In genomic region chr11:76620471-76620870, GRCh38 we compare ENCODE assay signal across 19 cellular contexts. TPM values are rescaled to one million over a fixed set of nuclear protein-coding genes. Genes with fewer than 3 reads are reported as not detected.
DNase-seq lines count a peak whose midpoint lies in the region; ATAC-seq, FAIRE-seq and TF ChIP-seq lines count a peak whose summit lies in the region.
"Had no signal": no experiment of that assay in that cellular context is flagged by ENCODE, and none has a peak within 500 bp of the region (broad histone marks: within the 10 kb centered on the region; RNA-seq: fewer than 3 reads in every experiment).

No MANE protein-coding gene starts in this region.

- no peak overlapping the region for H3K27ac ChIP-seq in mammary epithelial cell (ENCODE audit: insufficient read depth, low read depth, low read length)
- no peak overlapping the region for H3K27ac ChIP-seq in keratinocyte (ENCODE audit: control insufficient read depth, insufficient read depth, low read length)
- H3K27ac ChIP-seq in stomach = no peak overlapping the region
- H3K27ac ChIP-seq: parathyroid adenoma, testis had no signal

- peaks cover 8% of the 10 kb centered on the region for H3K27me3 Mint-ChIP-seq in stimulated activated naive CD8-positive, alpha-beta T cell treated with anti-CD3 and anti-CD28 coated beads, Interleukin-15, amount 100 ng/mL, for 72 hours

- no peak overlapping the region for H3K4me2 ChIP-seq in mammary epithelial cell (ENCODE audit: insufficient read depth, low read depth, low read length)
- no peak overlapping the region for H3K4me2 ChIP-seq in keratinocyte (ENCODE audit: control insufficient read depth, extremely low read depth, insufficient read depth, low read depth, low read length)

- no peaks in the 10 kb centered on the region for H3K9me3 ChIP-seq in mammary epithelial cell (replicated peaks; ENCODE audit: insufficient read depth, low read length)
- H3K9me3 ChIP-seq in keratinocyte (ENCODE audit: control insufficient read depth, low read depth, low read length) = no peaks in the 10 kb centered on the region
- H3K9me3 ChIP-seq in stomach = peaks cover under 1 to 4% (median 3%) of the 10 kb centered on the region in 4 donors
- H3K9me3 ChIP-seq: testis had no signal

- in situ Hi-C loops in mammary epithelial cell (cut with MboI; ENCODE audit: low sequenced_read_pairs in 2 of 2) = loop anchor here in 1 of 2 donors (10.0 kb wide), 1 partner anchor 56 kb away; no protein-coding TSS in a partner anchor

- H3K27me3 ChIP-seq in mammary epithelial cell (ENCODE audit: insufficient read depth, low read length) (no peaks in the 10 kb centered on the region), keratinocyte (ENCODE audit: control insufficient read depth, extremely low read depth, insufficient read depth, low read length) (no peaks in the 10 kb centered on the region), stomach (no peaks in the 10 kb centered on the region)
- H3K27me3 ChIP-seq: BE2C, testis had no signal

- WGBS in mammary epithelial cell (ENCODE audit: low coverage, missing lambda C conversion rate) = 95% methylated on average over 1 of the region's 1 CpG
- 96 to 100% (median 98%) methylated on average over 1 of the region's 1 CpG for WGBS in stomach, 5 donors

- H3K4me1 ChIP-seq in mammary epithelial cell (ENCODE audit: insufficient read depth, low read length) = peaks cover 2% of the 10 kb centered on the region
- H3K4me1 ChIP-seq in keratinocyte (ENCODE audit: control insufficient read depth, extremely low read depth, insufficient read depth, low read length) = peaks cover 10% of the 10 kb centered on the region
- peaks cover 0 to 10% (median 7%) of the 10 kb centered on the region in 4 donors for H3K4me1 ChIP-seq in stomach
- H3K4me1 ChIP-seq: parathyroid adenoma had no signal

- H2AFZ ChIP-seq in mammary epithelial cell (ENCODE audit: low read depth, low read length) = no peak overlapping the region
- H2AFZ ChIP-seq in keratinocyte (ENCODE audit: control insufficient read depth, low read length) = no peak overlapping the region
- H2AFZ ChIP-seq: parathyroid adenoma had no signal

- FAIRE-seq in keratinocyte (lab: Jason Lieb, UNC) (peak; percentile 48), RCC 7860 (lab: Jason Lieb, UNC) (no peak)

- DNase-seq in AG09309 (ENCODE audit: low read depth) (peak; percentile 87), HS-5 (ENCODE audit: low read depth) (peak; percentile 86), mammary epithelial cell (peak; percentile 39), keratinocyte (ENCODE audit: low read depth, low spot score) (no peak), RCC 7860 (ENCODE audit: low spot score) (no peak), stomach (no peak)
- no peak for DNase-seq in stimulated activated naive CD8-positive, alpha-beta T cell treated with anti-CD3 and anti-CD28 coated beads, Interleukin-15, amount 100 ng/mL, for 72 hours
- DNase-seq: activated CD4-positive, alpha-beta T cell treated with anti-CD3 and anti-CD28 coated beads for 4 hours; activated T-cell treated with anti-CD3 and anti-CD28 coated beads, Interleukin-2, amount 50 U/mL, for 4 hours; amygdala; BE2C; DMS79; KBM-7; NCI-H1436 treated with DMSO at 0.1 percent for 48 hours; NCI-H748 treated with DMSO at 0.1 percent for 48 hours; stimulated activated CD4-positive, alpha-beta T cell treated with anti-CD3 and anti-CD28 coated beads, Interleukin-12 subunit alpha, Interleukin-12 subunit beta, amount 100 ng/mL, for 4 hours; testis had no signal

- dilution Hi-C loops in mammary epithelial cell (cut with HindIII; ENCODE audit: low sequenced_read_pairs) (no loop called here), keratinocyte (cut with MboI; ENCODE audit: extremely low pct_ligation_motif_present, low sequenced_read_pairs) (no loop called here)

- intact Hi-C loops in mammary epithelial cell (cut with micrococcal nuclease) = no loop called here
- intact Hi-C loops in stomach (cut with DNase I; ENCODE audit: low total_unique reads) = no loop called here

- H3K27ac Mint-ChIP-seq in stimulated activated naive CD8-positive, alpha-beta T cell treated with anti-CD3 and anti-CD28 coated beads, Interleukin-15, amount 100 ng/mL, for 72 hours = no peak overlapping the region

- H3K79me2 ChIP-seq in mammary epithelial cell (ENCODE audit: insufficient read depth, low read length) (no peaks in the 10 kb centered on the region), keratinocyte (ENCODE audit: control insufficient read depth, insufficient read depth, low read length) (no peaks in the 10 kb centered on the region)
- H3K79me2 ChIP-seq: parathyroid adenoma had no signal

- TF ChIP-seq CTCF in AG09309 (IDR thresholded peaks at IDR 0.05; ENCODE audit: control insufficient read depth, insufficient read depth, low read depth, low read length, missing control alignments) (no peak), mammary epithelial cell (conservative IDR thresholded peaks at IDR 0.05 in 1 of 2, IDR thresholded peaks at IDR 0.05 in 1 of 2; ENCODE audit: extremely low read depth in 1 of 2, insufficient read depth in 1 of 2, low read depth in 1 of 2, low read length in 2 of 2) (no peak), keratinocyte (optimal IDR thresholded peaks at IDR 0.05 in 1 of 3, IDR thresholded peaks at IDR 0.05 in 1 of 3, conservative IDR thresholded peaks at IDR 0.05 in 1 of 3; ENCODE audit: extremely low read depth in 1 of 3, insufficient read depth in 2 of 3, low read length in 3 of 3) (no peak), stomach (IDR thresholded peaks at IDR 0.05) (no peak)

- no peaks in the 10 kb centered on the region for H3K36me3 ChIP-seq in mammary epithelial cell (ENCODE audit: insufficient read depth, low read length)
- no peaks in the 10 kb centered on the region for H3K36me3 ChIP-seq in keratinocyte (ENCODE audit: control insufficient read depth in 2 of 2, extremely low read depth in 1 of 2, insufficient read depth in 2 of 2, low read length in 2 of 2)
- no peaks in the 10 kb centered on the region for H3K36me3 ChIP-seq in stomach
- H3K36me3 ChIP-seq: BE2C had no signal

- no peak for ATAC-seq in stimulated activated naive CD8-positive, alpha-beta T cell treated with anti-CD3 and anti-CD28 coated beads, Interleukin-15, amount 100 ng/mL, for 72 hours
- no peak for ATAC-seq in HG02759 (IDR thresholded peaks at IDR 0.05; ENCODE audit: unreplicated experiment)
- ATAC-seq: activated T-cell treated with anti-CD3 and anti-CD28 coated beads, Interleukin-2, amount 50 U/mL, for 4 hours had no signal

- H3K9ac ChIP-seq in mammary epithelial cell (ENCODE audit: insufficient read depth, low read length) (no peak overlapping the region), keratinocyte (ENCODE audit: control insufficient read depth, extremely low read depth, insufficient read depth, low read length) (no peak overlapping the region)
- H3K9ac ChIP-seq: parathyroid adenoma had no signal

- no peak overlapping the region for H3K4me3 Mint-ChIP-seq in stimulated activated naive CD8-positive, alpha-beta T cell treated with anti-CD3 and anti-CD28 coated beads, Interleukin-15, amount 100 ng/mL, for 72 hours
- H3K4me3 Mint-ChIP-seq: activated T-cell treated with anti-CD3 and anti-CD28 coated beads, Interleukin-2, amount 50 U/mL, for 4 hours had no signal

- TF ChIP-seq EP300 in stomach (IDR thresholded peaks at IDR 0.05) = no peak

- H4K20me1 ChIP-seq in mammary epithelial cell (ENCODE audit: insufficient read depth, low read length) (no peaks in the 10 kb centered on the region), keratinocyte (ENCODE audit: control insufficient read depth, extremely low read depth, insufficient read depth, low read length) (no peaks in the 10 kb centered on the region)

- H3K4me3 ChIP-seq in AG09309 (ENCODE audit: control insufficient read depth, low read depth, low read length) (no peak overlapping the region), mammary epithelial cell (replicated peaks in 1 of 3; ENCODE audit: insufficient read depth in 1 of 3, low read depth in 2 of 3, low read length in 3 of 3) (no peak overlapping the region), keratinocyte (ENCODE audit: control insufficient read depth in 2 of 3, extremely low read depth in 1 of 3, insufficient read depth in 2 of 3, low read depth in 1 of 3, low read length in 3 of 3) (no peak overlapping the region), stomach (no peak overlapping the region)
- H3K4me3 ChIP-seq: testis had no signal

- no peaks in the 10 kb centered on the region for H3K9me1 ChIP-seq in keratinocyte (ENCODE audit: control insufficient read depth, extremely low read depth, insufficient read depth, low read length)

- H3K4me1 Mint-ChIP-seq in stimulated activated naive CD8-positive, alpha-beta T cell treated with anti-CD3 and anti-CD28 coated beads, Interleukin-15, amount 100 ng/mL, for 72 hours = peaks cover 22% of the 10 kb centered on the region

- BruUV-seq in mammary epithelial cell (replicated peaks; lab: Mats Ljungman, UMichigan) = no TSS peak

- H3K9me3 Mint-ChIP-seq in stimulated activated naive CD8-positive, alpha-beta T cell treated with anti-CD3 and anti-CD28 coated beads, Interleukin-15, amount 100 ng/mL, for 72 hours = peaks cover 9 to 16% of the 10 kb centered on the region in 2 donors

- no peak for TF ChIP-seq POLR2A in stomach (IDR thresholded peaks at IDR 0.05)

- CTCF ChIA-PET in mammary epithelial cell (lab: Charles Lee; ENCODE audit: low non-redundant PET) = no interaction called here

RNA-seq across cellular contexts. Expression of gene LRRC32, which starts 50.1 kb away (rescaled TPM):
- under 1 TPM in 1 of 2 donors, not detected in 1; under 0.01 TPM for total RNA-seq in mammary epithelial cell
- polyA plus RNA-seq in mammary epithelial cell = not detected
- not detected for polyA minus RNA-seq in mammary epithelial cell
- polyA plus RNA-seq in keratinocyte = 0.05 to 0.17 TPM in 2 of 3 replicates, not detected in the other
- polyA plus RNA-seq in keratinocyte (2011; ENCODE audit: low read depth) = not detected
- 0.09 and 0.13 TPM in 2 replicates for polyA plus RNA-seq in keratinocyte (2011; cell fraction: cytosol; rRNA removed)
- polyA plus RNA-seq in keratinocyte (2011; cell fraction: nucleus; rRNA removed) = 0.15 and 0.35 TPM in 2 replicates
- polyA plus RNA-seq in keratinocyte (2012; ENCODE audit: low replicate concordance) = 0.09 TPM in 1 of 2 replicates, not detected in the other
- polyA minus RNA-seq in keratinocyte = not detected in 3 replicates
- polyA minus RNA-seq in keratinocyte (2011; cell fraction: cytosol; rRNA and poly(A)+ RNA removed) = 0.77 TPM
- polyA minus RNA-seq in keratinocyte (2011; cell fraction: nucleus; rRNA and poly(A)+ RNA removed) = 0.11 TPM in 1 of 2 replicates, not detected in the other
- 100 to 1,000 TPM in 2 of 5 donors, 10 to 100 TPM in 3; 14.0 to 270 (median 24.3) TPM for total RNA-seq in stomach
- polyA plus RNA-seq in stomach = 10 to 100 TPM; 18.6 to 24.5 (median 23.5) TPM

Comparison
In these comparisons a context has a peak if more than half of its experiments do, and no peak if none do; other contexts are left out.
1. DNase-seq: peak in AG09309 (single experiment), HS-5 (single experiment) and mammary epithelial cell (single experiment); none in keratinocyte (single experiment), RCC 7860 (single experiment), stimulated activated naive CD8-positive, alpha-beta T cell treated with anti-CD3 and anti-CD28 coated beads, Interleukin-15, amount 100 ng/mL, for 72 hours (0 of 2) and stomach (single experiment).
2. RNA of gene LRRC32, which starts 50.1 kb away (polyA plus RNA-seq): 18.6 to 24.5 TPM in stomach; 0.05 to 0.35 TPM in keratinocyte and not detected in mammary epithelial cell (single experiment); every median in the first group is over 10 times any median in the second.